Comparison of ENCODE assay signal across 8 cellular contexts in genomic region chr6:138107078-138107751, GRCh38. TPM values are rescaled to one million over a fixed set of nuclear protein-coding genes. Genes with fewer than 3 reads are reported as not detected.
DNase-seq lines count a peak whose midpoint lies in the region; ATAC-seq, FAIRE-seq and TF ChIP-seq lines count a peak whose summit lies in the region.

PERP (minus strand) TSS chr6:138107419; CDS start chr6:138107340, 79 bp downstream.

- peak within 1 kb of the TSS; percentile 31 for H3K4me3 ChIP-seq in CD8-positive, alpha-beta memory T cell (ENCODE audit: low read length)
- peak within 1 kb of the TSS; percentile 88 for H3K4me3 ChIP-seq in bronchial epithelial cell (ENCODE audit: low read depth, low read length)

- peaks cover 0 to 2% (median 0%) of the 10 kb centered on the region in 3 donors for H3K36me3 Mint-ChIP-seq in CD8-positive, alpha-beta memory T cell
- H3K36me3 Mint-ChIP-seq in IgD-negative memory B cell (no peaks in the 10 kb centered on the region), WTC11 (no peaks in the 10 kb centered on the region)

- TF ChIP-seq CTCF in WTC11 (IDR thresholded peaks at IDR 0.05), result no peak
- peak; percentile 23 for TF ChIP-seq CTCF in bronchial epithelial cell (IDR thresholded peaks at IDR 0.05; ENCODE audit: insufficient read depth, low read length, severe bottlenecking)

- CTCF ChIA-PET in CD8-positive, alpha-beta memory T cell (lab: Charles Lee), result interaction anchor here (1.0 to 3.4 kb wide), 6 partner anchors 9 to 401 kb away, joined by 3 to 60 read pairs (median 18); no protein-coding TSS in a partner anchor
- CTCF ChIA-PET in WTC11 (lab: Charles Lee), result interaction anchor here (0.9 to 3.0 kb wide), 4 partner anchors 8 to 410 kb away, joined by 3 to 30 read pairs (median 13); partner anchors contain the start of gene HEBP2

- no peaks in the 10 kb centered on the region for H3K9me3 ChIP-seq in CD8-positive, alpha-beta memory T cell (ENCODE audit: low read length)

- no peaks in the 10 kb centered on the region for H3K36me3 ChIP-seq in CD8-positive, alpha-beta memory T cell (ENCODE audit: insufficient read depth, low read length)
- peaks cover 4% of the 10 kb centered on the region for H3K36me3 ChIP-seq in bronchial epithelial cell (ENCODE audit: control insufficient read depth, insufficient read depth, low read length)

- H3K27me3 ChIP-seq in CD8-positive, alpha-beta memory T cell (ENCODE audit: insufficient read depth, low read length, poor library complexity, severe bottlenecking), result peaks cover 10% of the 10 kb centered on the region
- H3K27me3 ChIP-seq in bronchial epithelial cell (ENCODE audit: control insufficient read depth, insufficient read depth, low read length), result no peaks in the 10 kb centered on the region

- H3K9me3 Mint-ChIP-seq in CD8-positive, alpha-beta memory T cell, result no peaks in the 10 kb centered on the region
- H3K9me3 Mint-ChIP-seq in IgD-negative memory B cell (no peaks in the 10 kb centered on the region), WTC11 (no peaks in the 10 kb centered on the region)

- peaks cover 0 to 3% of the 10 kb centered on the region in 2 donors for H3K27me3 Mint-ChIP-seq in CD8-positive, alpha-beta memory T cell
- peaks cover 22% of the 10 kb centered on the region for H3K27me3 Mint-ChIP-seq in IgD-negative memory B cell
- peaks cover 6% of the 10 kb centered on the region for H3K27me3 Mint-ChIP-seq in WTC11 (ENCODE audit: low read depth)

- peak within 1 kb of the TSS; percentile 91 to 95 (median 93) for H3K4me3 Mint-ChIP-seq in CD8-positive, alpha-beta memory T cell
- H3K4me3 Mint-ChIP-seq in IgD-negative memory B cell (peak within 1 kb of the TSS; percentile 88 to 95 (median 92)), WTC11 (peak within 1 kb of the TSS; percentile 93)

- H3K27ac ChIP-seq in CD8-positive, alpha-beta memory T cell (ENCODE audit: low read depth, low read length), result peak within 1 kb of the TSS; percentile 2

- peaks cover 13% of the 10 kb centered on the region for H3K4me1 ChIP-seq in CD8-positive, alpha-beta memory T cell (ENCODE audit: insufficient read depth, low read length)

- FAIRE-seq in bronchial epithelial cell (lab: Jason Lieb, UNC), result no peak

- ATAC-seq in GM21367 (IDR thresholded peaks at IDR 0.05; ENCODE audit: unreplicated experiment), result peak; percentile 46
- peak; percentile 50 for ATAC-seq in WTC11

- DNase-seq in CD8-positive, alpha-beta memory T cell, result peak; percentile 30 to 83 (median 60)
- DNase-seq in WTC11 (ENCODE audit: low spot score) (peak; percentile 60), bronchial epithelial cell (ENCODE audit: low read depth) (peak; percentile 66), iris pigment epithelial cell (ENCODE audit: low read depth) (peak; percentile 47), NAMALWA (ENCODE audit: low spot score) (no peak)
- DNase-seq in stimulated activated CD4-positive, alpha-beta T cell treated with anti-CD3 and anti-CD28 coated beads, Interleukin-12 subunit alpha, Interleukin-12 subunit beta, amount 100 ng/mL, for 4 hours, result peak; percentile 70

- POLR2A ChIA-PET in CD8-positive, alpha-beta memory T cell (lab: Charles Lee), result interaction anchor here (0.6 kb wide), 2 partner anchors 399 to 440 kb away, joined by 4 to 5 read pairs; no protein-coding TSS in a partner anchor
- POLR2A ChIA-PET in WTC11 (lab: Charles Lee), result interaction anchor here (1.6 kb wide), 1 partner anchor 297 kb away, joined by 4 read pairs; the partner anchor contains the start of gene HEBP2

- H3K4me1 Mint-ChIP-seq in CD8-positive, alpha-beta memory T cell, result peaks cover 22 to 40% (median 22%) of the 10 kb centered on the region in 3 donors
- H3K4me1 Mint-ChIP-seq in IgD-negative memory B cell (peaks cover 7 to 12% (median 8%) of the 10 kb centered on the region in 3 donors), WTC11 (peaks cover 25% of the 10 kb centered on the region)

- peak within 1 kb of the TSS; percentile 50 to 98 (median 90) for H3K27ac Mint-ChIP-seq in CD8-positive, alpha-beta memory T cell
- H3K27ac Mint-ChIP-seq in IgD-negative memory B cell, result peak within 1 kb of the TSS; percentile 11 to 81 (median 67)
- H3K27ac Mint-ChIP-seq in WTC11, result peak within 1 kb of the TSS; percentile 81

TF ChIP-seq in WTC11, 78 proteins besides CTCF, POLR2A, EP300 and RAD21 (continues in another document):
- TF ChIP-seq, protein P1, sequence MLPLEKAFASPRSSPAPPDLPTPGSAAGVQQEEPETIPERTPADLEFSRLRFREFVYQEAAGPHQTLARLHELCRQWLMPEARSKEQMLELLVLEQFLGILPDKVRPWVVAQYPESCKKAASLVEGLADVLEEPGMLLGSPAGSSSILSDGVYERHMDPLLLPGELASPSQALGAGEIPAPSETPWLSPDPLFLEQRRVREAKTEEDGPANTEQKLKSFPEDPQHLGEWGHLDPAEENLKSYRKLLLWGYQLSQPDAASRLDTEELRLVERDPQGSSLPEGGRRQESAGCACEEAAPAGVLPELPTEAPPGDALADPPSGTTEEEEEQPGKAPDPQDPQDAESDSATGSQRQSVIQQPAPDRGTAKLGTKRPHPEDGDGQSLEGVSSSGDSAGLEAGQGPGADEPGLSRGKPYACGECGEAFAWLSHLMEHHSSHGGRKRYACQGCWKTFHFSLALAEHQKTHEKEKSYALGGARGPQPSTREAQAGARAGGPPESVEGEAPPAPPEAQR (CRISPR knock-in tag; IDR thresholded peaks at IDR 0.05), result no peak
- TF ChIP-seq HMGXB4 (CRISPR knock-in tag; IDR thresholded peaks at IDR 0.05) (peak; percentile 91), ZBTB43 (CRISPR knock-in tag; IDR thresholded peaks at IDR 0.05) (no peak), ZNF423 (CRISPR knock-in tag; IDR thresholded peaks at IDR 0.05) (peak; percentile 93), ZNF263 (CRISPR knock-in tag; IDR thresholded peaks at IDR 0.05; ENCODE audit: low read depth) (0 out of 2 replicates have a peak, but pooled peaks have one; percentile 28), TP53 (CRISPR knock-in tag; IDR thresholded peaks at IDR 0.05) (0 out of 2 replicates have a peak, but pooled peaks have one; percentile 65), IRF2 (CRISPR knock-in tag; IDR thresholded peaks at IDR 0.05; ENCODE audit: borderline replicate concordance, low read depth) (no peak), GTF2I (CRISPR knock-in tag; conservative IDR thresholded peaks at IDR 0.05) (peak; percentile 75), GABPB1 (CRISPR knock-in tag; IDR thresholded peaks at IDR 0.05) (0 out of 2 replicates have a peak, but pooled peaks have one; percentile 31), SP1 (CRISPR knock-in tag; conservative IDR thresholded peaks at IDR 0.05) (peak; percentile 40; the same call in 1 of the 2 replicates), ZBTB21 (CRISPR knock-in tag; IDR thresholded peaks at IDR 0.05; ENCODE audit: borderline replicate concordance) (0 out of 2 replicates have a peak, but pooled peaks have one; percentile 35)
- TF ChIP-seq, protein P2, sequence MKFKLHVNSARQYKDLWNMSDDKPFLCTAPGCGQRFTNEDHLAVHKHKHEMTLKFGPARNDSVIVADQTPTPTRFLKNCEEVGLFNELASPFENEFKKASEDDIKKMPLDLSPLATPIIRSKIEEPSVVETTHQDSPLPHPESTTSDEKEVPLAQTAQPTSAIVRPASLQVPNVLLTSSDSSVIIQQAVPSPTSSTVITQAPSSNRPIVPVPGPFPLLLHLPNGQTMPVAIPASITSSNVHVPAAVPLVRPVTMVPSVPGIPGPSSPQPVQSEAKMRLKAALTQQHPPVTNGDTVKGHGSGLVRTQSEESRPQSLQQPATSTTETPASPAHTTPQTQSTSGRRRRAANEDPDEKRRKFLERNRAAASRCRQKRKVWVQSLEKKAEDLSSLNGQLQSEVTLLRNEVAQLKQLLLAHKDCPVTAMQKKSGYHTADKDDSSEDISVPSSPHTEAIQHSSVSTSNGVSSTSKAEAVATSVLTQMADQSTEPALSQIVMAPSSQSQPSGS (CRISPR knock-in tag; IDR thresholded peaks at IDR 0.05; ENCODE audit: borderline replicate concordance, low read depth), result no peak

RNA-seq across cellular contexts. Expression of gene PERP, which starts in this region (rescaled TPM):
- total RNA-seq in CD8-positive, alpha-beta memory T cell, result 1 to 10 TPM; 8.0 to 8.7 TPM
- polyA plus RNA-seq in CD8-positive, alpha-beta memory T cell, result 6.4 TPM
- 2.1 TPM for polyA plus RNA-seq in IgD-negative memory B cell
- total RNA-seq in WTC11 (2021) (23.9 to 26.9 TPM (median 24.6 TPM) in 3 replicates), bronchial epithelial cell (161 and 401 TPM in 2 replicates)
